ENCODE assay signal across 8 cellular contexts in genomic region chr7:155206286-155207020, GRCh38.
DNase-seq lines count a peak whose midpoint lies in the region; ATAC-seq and TF ChIP-seq lines count a peak whose summit lies in the region.

No MANE protein-coding gene starts in this region.

- H3K27ac Mint-ChIP-seq in activated naive CD4-positive, alpha-beta T cell treated with anti-CD3 and anti-CD28 coated beads, Interleukin-2, amount 50 U/mL, for 72 hours: peak overlapping the region; percentile 98 to 100
- H3K27ac Mint-ChIP-seq in immature natural killer cell (peak overlapping the region; percentile 95 to 99 (median 99)), WTC11 (no peak overlapping the region)

- H3K27ac ChIP-seq in WERI-Rb-1: no peak overlapping the region

- CTCF ChIA-PET in WTC11 (lab: Charles Lee): interaction anchor here (0.9 kb wide), 1 partner anchor 152 kb away, joined by 3 read pairs; no protein-coding TSS in a partner anchor

- peaks cover 8 to 19% of the 10 kb centered on the region in 2 donors for H3K36me3 Mint-ChIP-seq in activated naive CD4-positive, alpha-beta T cell treated with anti-CD3 and anti-CD28 coated beads, Interleukin-2, amount 50 U/mL, for 72 hours
- H3K36me3 Mint-ChIP-seq in immature natural killer cell (peaks cover 0 to 3% (median 0%) of the 10 kb centered on the region in 3 donors), WTC11 (peaks cover 9% of the 10 kb centered on the region)

- TF ChIP-seq CTCF in WERI-Rb-1 (IDR thresholded peaks at IDR 0.05; ENCODE audit: low read depth, low read length): no peak
- no peak for TF ChIP-seq CTCF in WTC11 (IDR thresholded peaks at IDR 0.05)

- no peak overlapping the region for H3K4me3 ChIP-seq in WERI-Rb-1 (ENCODE audit: low read depth, low read length)

- peaks cover 8 to 15% (median 8%) of the 10 kb centered on the region in 3 donors for H3K27me3 Mint-ChIP-seq in immature natural killer cell (ENCODE audit: low read depth in 3 of 3)
- H3K27me3 Mint-ChIP-seq in WTC11 (ENCODE audit: low read depth): no peaks in the 10 kb centered on the region

- H3K9me3 ChIP-seq in WERI-Rb-1 (ENCODE audit: severe bottlenecking): peaks cover 3% of the 10 kb centered on the region

- peaks cover 22 to 25% of the 10 kb centered on the region in 2 donors for H3K4me1 Mint-ChIP-seq in immature natural killer cell
- peaks cover 29% of the 10 kb centered on the region for H3K4me1 Mint-ChIP-seq in WTC11

- in situ Hi-C loops in SK-MEL-5 (cut with HindIII; ENCODE audit: low pct_unique_long_range_greater_than_20kb, low sequenced_read_pairs): no loop called here

- peak; percentile 70 for DNase-seq in SK-MEL-5 (ENCODE audit: low read depth, low spot score)
- peak; percentile 51 to 78 for DNase-seq in activated naive CD4-positive, alpha-beta T cell treated with anti-CD3 and anti-CD28 coated beads, Interleukin-2, amount 50 U/mL, for 72 hours (ENCODE audit: low spot score in 2 of 2)
- DNase-seq in immature natural killer cell: peak; percentile 60 to 67 (median 66)
- DNase-seq in stimulated activated CD4-positive, alpha-beta T cell treated with anti-CD3 and anti-CD28 coated beads, Interleukin-1b, Interleukin-23, amount 100 ng/mL, for 24 hours (ENCODE audit: low read depth in 4 of 4, low spot score in 1 of 4): peak; percentile 41 to 66 (median 58)
- no peak for DNase-seq in WERI-Rb-1
- DNase-seq in WTC11 (ENCODE audit: low spot score): no peak

- H3K4me3 Mint-ChIP-seq in immature natural killer cell (peak overlapping the region; percentile 82 to 96 (median 88)), WTC11 (no peak overlapping the region)

- peaks cover 19 to 20% of the 10 kb centered on the region in 2 donors for H3K9me3 Mint-ChIP-seq in activated naive CD4-positive, alpha-beta T cell treated with anti-CD3 and anti-CD28 coated beads, Interleukin-2, amount 50 U/mL, for 72 hours
- H3K9me3 Mint-ChIP-seq in immature natural killer cell (no peaks in the 10 kb centered on the region), WTC11 (peaks cover 26% of the 10 kb centered on the region)

- ATAC-seq in GM18508 (IDR thresholded peaks at IDR 0.05; ENCODE audit: insufficient read depth, unreplicated experiment) (peak; percentile 25), HG02943 (IDR thresholded peaks at IDR 0.05; ENCODE audit: low read depth, unreplicated experiment) (peak; percentile 40), WTC11 (no peak)
- ATAC-seq in activated naive CD4-positive, alpha-beta T cell treated with anti-CD3 and anti-CD28 coated beads, Interleukin-2, amount 50 U/mL, for 72 hours: peak; percentile 30 to 58

- POLR2A ChIA-PET in WTC11 (lab: Charles Lee): no interaction called here

- H3K36me3 ChIP-seq in WERI-Rb-1: no peaks in the 10 kb centered on the region

- no peaks in the 10 kb centered on the region for H3K27me3 ChIP-seq in WERI-Rb-1 (ENCODE audit: insufficient read depth, low read depth, severe bottlenecking)

TF ChIP-seq in WTC11, 78 proteins besides CTCF, POLR2A, EP300 and RAD21:
- no peak for TF ChIP-seq ZNF138 (CRISPR knock-in tag; conservative IDR thresholded peaks at IDR 0.05)
- TF ChIP-seq ATF2 (CRISPR knock-in tag; IDR thresholded peaks at IDR 0.05; ENCODE audit: borderline replicate concordance, low read depth): no peak
- no peak for TF ChIP-seq GRHL2 (CRISPR knock-in tag; IDR thresholded peaks at IDR 0.05; ENCODE audit: insufficient replicate concordance, severe bottlenecking)
- TF ChIP-seq TP53 (CRISPR knock-in tag; IDR thresholded peaks at IDR 0.05): no peak
- TF ChIP-seq TEAD1 (CRISPR knock-in tag; IDR thresholded peaks at IDR 0.05): no peak
- TF ChIP-seq ZNF396 (CRISPR knock-in tag; IDR thresholded peaks at IDR 0.05; ENCODE audit: borderline replicate concordance): no peak
- no peak for TF ChIP-seq IRF1 (CRISPR knock-in tag; IDR thresholded peaks at IDR 0.05)
- TF ChIP-seq EMX1 (CRISPR knock-in tag; IDR thresholded peaks at IDR 0.05): no peak
- no peak for TF ChIP-seq ZNF416 (CRISPR knock-in tag; IDR thresholded peaks at IDR 0.05)
- TF ChIP-seq NR3C1 (CRISPR knock-in tag; conservative IDR thresholded peaks at IDR 0.05; ENCODE audit: low read depth): no peak
- no peak for TF ChIP-seq FOXJ3 (CRISPR knock-in tag; IDR thresholded peaks at IDR 0.05; ENCODE audit: borderline replicate concordance)

Comparison
In these comparisons a context has a peak if more than half of its experiments do, and no peak if none do; other contexts are left out.
1. DNase-seq: peak in SK-MEL-5 (single experiment), activated naive CD4-positive, alpha-beta T cell treated with anti-CD3 and anti-CD28 coated beads, Interleukin-2, amount 50 U/mL, for 72 hours (2 of 2), immature natural killer cell (3 of 3) and stimulated activated CD4-positive, alpha-beta T cell treated with anti-CD3 and anti-CD28 coated beads, Interleukin-1b, Interleukin-23, amount 100 ng/mL, for 24 hours (4 of 4); none in WERI-Rb-1 (single experiment) and WTC11 (single experiment).